Comparison of ENCODE assay signal across 24 cellular contexts in the genomic region with DNA sequence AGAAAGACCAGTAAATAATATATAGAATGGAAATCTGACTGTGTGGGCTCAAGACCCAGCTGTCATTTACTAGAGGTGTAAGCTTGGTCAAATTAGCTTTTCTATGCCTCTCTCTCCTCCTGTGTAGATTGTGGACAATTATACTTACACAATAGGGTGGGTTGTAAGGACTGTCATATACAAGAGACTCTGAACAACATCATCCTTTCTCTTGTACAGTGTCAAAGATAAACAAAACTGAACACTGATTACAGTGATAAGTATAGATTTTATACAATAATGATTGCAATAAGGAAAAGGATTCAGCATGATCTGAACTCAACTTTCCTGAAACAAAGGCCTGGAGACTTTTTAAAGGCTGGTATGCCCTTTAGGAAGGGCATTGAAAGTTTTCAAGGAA.
A peak's percentile ranks its signal among the peaks of the same experiment; 100 is the strongest.
DNase-seq lines count a peak whose midpoint lies in the region; ATAC-seq, FAIRE-seq and TF ChIP-seq lines count a peak whose summit lies in the region.
"Had no signal": no experiment of that assay in that cellular context is flagged by ENCODE, and none has a peak within 500 bp of the region (broad histone marks: within the 10 kb centered on the region; RNA-seq: fewer than 3 reads in every experiment).

No MANE protein-coding gene starts in this region.

- no peaks in the 10 kb centered on the region for H3K79me2 ChIP-seq in mesendoderm (ENCODE audit: control insufficient read depth, insufficient read depth, low read length)
- H3K79me2 ChIP-seq in HepG2 (ENCODE audit: insufficient read depth, low read length) = no peaks in the 10 kb centered on the region

- H2BK5ac ChIP-seq in mesendoderm (ENCODE audit: low read length) = peak overlapping the region; percentile 30

- H4K8ac ChIP-seq in mesendoderm (ENCODE audit: low read depth, low read length) = no peak overlapping the region

- no peak for ATAC-seq in heart left ventricle
- no peak for ATAC-seq in HG03469 (IDR thresholded peaks at IDR 0.05; ENCODE audit: unreplicated experiment)
- ATAC-seq in HepG2 = no peak
- ATAC-seq: A549; CD8-positive, alpha-beta T cell; GM12878 had no signal

- no peaks in the 10 kb centered on the region for H3K79me1 ChIP-seq in mesendoderm (ENCODE audit: low read length)

- H3K4me1 ChIP-seq in cardiac muscle cell (ENCODE audit: low read depth) = peaks cover 21% of the 10 kb centered on the region
- no peaks in the 10 kb centered on the region for H3K4me1 ChIP-seq in heart left ventricle
- H3K4me1 ChIP-seq in mesendoderm (ENCODE audit: control insufficient read depth, low read depth, low read length) = peaks cover 7% of the 10 kb centered on the region
- no peaks in the 10 kb centered on the region for H3K4me1 ChIP-seq in HepG2 (ENCODE audit: insufficient read depth, low read length)
- H3K4me1 ChIP-seq: A549; BLaER1 treated with 17β-estradiol and CSF1 and Interleukin-3, amounts not matched to agents 10 nM and 100 nM; Caco-2 had no signal

- intact Hi-C loops in heart left ventricle (cut with DNase I) = no loop called here
- intact Hi-C loops in HepG2 (cut with micrococcal nuclease; ENCODE audit: unreplicated experiment) = no loop called here

- H3K9me3 ChIP-seq in cardiac muscle cell (ENCODE audit: low read depth) (no peaks in the 10 kb centered on the region), heart left ventricle (peaks cover 0 to 9% (median 0%) of the 10 kb centered on the region in 12 donors), HepG2 (ENCODE audit: low read length) (peaks cover 79% of the 10 kb centered on the region)
- H3K9me3 ChIP-seq: A549; BLaER1 treated with 17β-estradiol and CSF1 and Interleukin-3, amounts not matched to agents 10 nM and 100 nM; Caco-2 had no signal

- BruUV-seq in HepG2 (replicated peaks; lab: Mats Ljungman, UMichigan) = no TSS peak

- TF ChIP-seq CTCF in cardiac muscle cell (IDR thresholded peaks at IDR 0.05; ENCODE audit: low read depth, low read length) (no peak), heart left ventricle (IDR thresholded peaks at IDR 0.05) (no peak), HepG2 (CRISPR knock-in tag; IDR thresholded peaks at IDR 0.05) (no peak)

- no peak overlapping the region for H2AFZ ChIP-seq in HepG2 (ENCODE audit: low read length)

- H3K27ac ChIP-seq in cardiac muscle cell = peak overlapping the region; percentile 27
- no peak overlapping the region for H3K27ac ChIP-seq in heart left ventricle
- H3K27ac ChIP-seq in mesendoderm (ENCODE audit: low read depth, low read length) = peak overlapping the region; percentile 52
- H3K27ac ChIP-seq in HepG2 (ENCODE audit: extremely low read length, insufficient read depth, low read length) = no peak overlapping the region
- H3K27ac ChIP-seq: 22Rv1; A549; BLaER1 treated with 17β-estradiol and CSF1 and Interleukin-3, amounts not matched to agents 10 nM and 100 nM; C4-2B had no signal

- H2BK120ac ChIP-seq in mesendoderm (ENCODE audit: low read depth, low read length) = no peak overlapping the region

- peak overlapping the region; percentile 26 for H3K56ac ChIP-seq in mesendoderm (ENCODE audit: low read length)

- H3K18ac ChIP-seq in mesendoderm (ENCODE audit: low read length) = peak overlapping the region; percentile 39

- H3K9ac ChIP-seq in mesendoderm (ENCODE audit: low read length) = no peak overlapping the region
- no peak overlapping the region for H3K9ac ChIP-seq in HepG2 (ENCODE audit: insufficient read depth, low read depth, low read length)
- H3K9ac ChIP-seq: BLaER1 treated with 17β-estradiol and CSF1 and Interleukin-3, amounts not matched to agents 10 nM and 100 nM had no signal

- H3K23ac ChIP-seq in mesendoderm (ENCODE audit: low read length) = no peak overlapping the region

- no peak for TF ChIP-seq EP300 in HepG2 (IDR thresholded peaks at IDR 0.05; ENCODE audit: low read depth in 2 of 2, low read length in 2 of 2)
- no peak for TF ChIP-seq EP300 in HepG2 (CRISPR knock-in tag; IDR thresholded peaks at IDR 0.05; ENCODE audit: borderline replicate concordance)

- H3K4ac ChIP-seq in mesendoderm (ENCODE audit: low read depth, low read length) = no peak overlapping the region

- H3K4me2 ChIP-seq in mesendoderm (ENCODE audit: low read length) (no peak overlapping the region), HepG2 (ENCODE audit: low read depth, low read length) (no peak overlapping the region)
- H3K4me2 ChIP-seq: A549; BLaER1 treated with 17β-estradiol and CSF1 and Interleukin-3, amounts not matched to agents 10 nM and 100 nM had no signal

- H2AK5ac ChIP-seq in mesendoderm (ENCODE audit: low read length) = no peak overlapping the region

- CTCF ChIA-PET in HepG2 (lab: Yijun Ruan, JAX; ENCODE audit: low intra/inter-chr PET ratio, low total read pairs) = no interaction called here

- POLR2A ChIA-PET in HepG2 (lab: Yijun Ruan, JAX) = no interaction called here

- H3K36me3 ChIP-seq in cardiac muscle cell (no peaks in the 10 kb centered on the region), heart left ventricle (no peaks in the 10 kb centered on the region), mesendoderm (ENCODE audit: control insufficient read depth, insufficient read depth, low read length) (no peaks in the 10 kb centered on the region), HepG2 (replicated peaks in 1 of 2; ENCODE audit: control insufficient read depth in 1 of 2, insufficient read depth in 2 of 2, low read length in 2 of 2) (no peaks in the 10 kb centered on the region)
- H3K36me3 ChIP-seq: BLaER1 treated with 17β-estradiol and CSF1 and Interleukin-3, amounts not matched to agents 10 nM and 100 nM had no signal

- H2BK15ac ChIP-seq in mesendoderm (replicated peaks; ENCODE audit: low read depth) = no peak overlapping the region

- no peaks in the 10 kb centered on the region for H3K27me3 ChIP-seq in cardiac muscle cell
- no peaks in the 10 kb centered on the region for H3K27me3 ChIP-seq in heart left ventricle
- no peaks in the 10 kb centered on the region for H3K27me3 ChIP-seq in mesendoderm (ENCODE audit: insufficient read depth, low read length, poor library complexity)
- H3K27me3 ChIP-seq in HepG2 (ENCODE audit: control insufficient read depth in 1 of 2, insufficient read depth in 2 of 2, low read length in 2 of 2) = no peaks in the 10 kb centered on the region
- H3K27me3 ChIP-seq: BLaER1 treated with 17β-estradiol and CSF1 and Interleukin-3, amounts not matched to agents 10 nM and 100 nM had no signal

- TF ChIP-seq RAD21 in HepG2 (CRISPR knock-in tag; IDR thresholded peaks at IDR 0.05) = no peak

- in situ Hi-C loops in HepG2 (cut with HindIII; ENCODE audit: extremely low pct_ligation_motif_present, low pct_unique_long_range_greater_than_20kb) = no loop called here

- no peak for FAIRE-seq in HepG2 (lab: Jason Lieb, UNC)
- FAIRE-seq: A549, D721Med, GM12878, GM12892, GM18507 had no signal

- TF ChIP-seq POLR2A in heart left ventricle (IDR thresholded peaks at IDR 0.05) (no peak), HepG2 (IDR thresholded peaks at IDR 0.05; ENCODE audit: insufficient read depth in 1 of 2, low read depth in 2 of 2, low read length in 2 of 2) (no peak)

- H3K4me3 ChIP-seq in cardiac muscle cell = no peak overlapping the region
- no peak overlapping the region for H3K4me3 ChIP-seq in heart left ventricle
- H3K4me3 ChIP-seq in mesendoderm (ENCODE audit: low read length) = no peak overlapping the region
- H3K4me3 ChIP-seq in HepG2 (replicated peaks in 1 of 3; ENCODE audit: insufficient read depth in 1 of 3, low read depth in 2 of 3, low read length in 3 of 3) = no peak overlapping the region
- H3K4me3 ChIP-seq: A549; BLaER1 treated with 17β-estradiol and CSF1 and Interleukin-3, amounts not matched to agents 10 nM and 100 nM; GM12878 had no signal

- no peak for DNase-seq in cardiac muscle cell (ENCODE audit: low read depth in 1 of 2, low spot score in 1 of 2)
- no peak for DNase-seq in heart left ventricle
- no peak for DNase-seq in mesendoderm
- no peak for DNase-seq in HepG2 (ENCODE audit: low spot score)
- DNase-seq: AML-193; Caco-2; Calu3; CD4-positive, alpha-beta T cell; CD8-positive, alpha-beta T cell; DMS153; DMS53; DMS79; DND-41; EL; GDM1 had no signal

- H4K5ac ChIP-seq in mesendoderm (ENCODE audit: low read length) = no peak overlapping the region

- H4K20me1 ChIP-seq in HepG2 (ENCODE audit: insufficient read depth, low read length) = no peaks in the 10 kb centered on the region
- H4K20me1 ChIP-seq: BLaER1 treated with 17β-estradiol and CSF1 and Interleukin-3, amounts not matched to agents 10 nM and 100 nM had no signal

TF ChIP-seq in HepG2, 621 proteins besides CTCF, POLR2A, EP300 and RAD21 (continues in another document):
- TF ChIP-seq ZNF296 (CRISPR knock-in tag; conservative IDR thresholded peaks at IDR 0.05) (no peak), HNF4A (CRISPR knock-in tag; IDR thresholded peaks at IDR 0.05) (no peak), ZNF780A (CRISPR knock-in tag; IDR thresholded peaks at IDR 0.05) (no peak), FIP1L1 (IDR thresholded peaks at IDR 0.05; ENCODE audit: borderline replicate concordance, insufficient read depth, low read depth, low read length) (no peak), MXD4 (CRISPR knock-in tag; IDR thresholded peaks at IDR 0.05) (no peak), THAP11 (CRISPR knock-in tag; IDR thresholded peaks at IDR 0.05) (no peak), WIZ (CRISPR knock-in tag; IDR thresholded peaks at IDR 0.05) (no peak), ETV5 (CRISPR knock-in tag; IDR thresholded peaks at IDR 0.05; ENCODE audit: borderline replicate concordance) (no peak), ZNF343 (CRISPR knock-in tag; IDR thresholded peaks at IDR 0.05) (no peak)
- TF ChIP-seq, protein P1, sequence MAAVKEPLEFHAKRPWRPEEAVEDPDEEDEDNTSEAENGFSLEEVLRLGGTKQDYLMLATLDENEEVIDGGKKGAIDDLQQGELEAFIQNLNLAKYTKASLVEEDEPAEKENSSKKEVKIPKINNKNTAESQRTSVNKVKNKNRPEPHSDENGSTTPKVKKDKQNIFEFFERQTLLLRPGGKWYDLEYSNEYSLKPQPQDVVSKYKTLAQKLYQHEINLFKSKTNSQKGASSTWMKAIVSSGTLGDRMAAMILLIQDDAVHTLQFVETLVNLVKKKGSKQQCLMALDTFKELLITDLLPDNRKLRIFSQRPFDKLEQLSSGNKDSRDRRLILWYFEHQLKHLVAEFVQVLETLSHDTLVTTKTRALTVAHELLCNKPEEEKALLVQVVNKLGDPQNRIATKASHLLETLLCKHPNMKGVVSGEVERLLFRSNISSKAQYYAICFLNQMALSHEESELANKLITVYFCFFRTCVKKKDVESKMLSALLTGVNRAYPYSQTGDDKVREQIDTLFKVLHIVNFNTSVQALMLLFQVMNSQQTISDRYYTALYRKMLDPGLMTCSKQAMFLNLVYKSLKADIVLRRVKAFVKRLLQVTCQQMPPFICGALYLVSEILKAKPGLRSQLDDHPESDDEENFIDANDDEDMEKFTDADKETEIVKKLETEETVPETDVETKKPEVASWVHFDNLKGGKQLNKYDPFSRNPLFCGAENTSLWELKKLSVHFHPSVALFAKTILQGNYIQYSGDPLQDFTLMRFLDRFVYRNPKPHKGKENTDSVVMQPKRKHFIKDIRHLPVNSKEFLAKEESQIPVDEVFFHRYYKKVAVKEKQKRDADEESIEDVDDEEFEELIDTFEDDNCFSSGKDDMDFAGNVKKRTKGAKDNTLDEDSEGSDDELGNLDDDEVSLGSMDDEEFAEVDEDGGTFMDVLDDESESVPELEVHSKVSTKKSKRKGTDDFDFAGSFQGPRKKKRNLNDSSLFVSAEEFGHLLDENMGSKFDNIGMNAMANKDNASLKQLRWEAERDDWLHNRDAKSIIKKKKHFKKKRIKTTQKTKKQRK (IDR thresholded peaks at IDR 0.05; ENCODE audit: low read length) = no peak

Comparison
In these comparisons a context has a peak if more than half of its experiments do, and no peak if none do; other contexts are left out.
1. H3K27ac ChIP-seq: peak in cardiac muscle cell (single experiment) and mesendoderm (single experiment); none in heart left ventricle (0 of 12) and HepG2 (single experiment).